10 cellular contexts compared by ENCODE assay signal in genomic region chr14:73739899-73740685, GRCh38. TPM values are rescaled to one million over a fixed set of nuclear protein-coding genes. Genes with fewer than 3 reads are reported as not detected.
DNase-seq lines count a peak whose midpoint lies in the region; ATAC-seq and TF ChIP-seq lines count a peak whose summit lies in the region.
"Had no signal": no experiment of that assay in that cellular context is flagged by ENCODE, and none has a peak within 500 bp of the region (broad histone marks: within the 10 kb centered on the region; RNA-seq: fewer than 3 reads in every experiment).

No MANE protein-coding gene starts in this region.

- ATAC-seq in stimulated activated naive B cell treated with anti-CD40 and anti-IgM and Interleukin-4, amounts not matched to agents 10 μg/mL and 1 μg/mL and 100 μg/mL, for 72 hours (replicated peaks): no peak
- ATAC-seq in omental fat pad (ENCODE audit: low FRiP score): no peak

- H3K9me3 ChIP-seq in HEK293 (ENCODE audit: control insufficient read depth, insufficient read depth, low read depth, low read length) (no peaks in the 10 kb centered on the region), adipocyte (ENCODE audit: control insufficient read depth, low read length) (no peaks in the 10 kb centered on the region)

- H3K27me3 ChIP-seq in adipocyte (replicated peaks; ENCODE audit: control insufficient read depth, insufficient read depth, low read length) (no peaks in the 10 kb centered on the region), layer of hippocampus (ENCODE audit: control insufficient read depth, insufficient read depth, low read length) (no peaks in the 10 kb centered on the region)

- no peaks in the 10 kb centered on the region for H3K27me3 Mint-ChIP-seq in stimulated activated naive B cell treated with anti-CD40 and anti-IgM and Interleukin-4, amounts not matched to agents 10 μg/mL and 1 μg/mL and 100 μg/mL, for 72 hours

- H3K4me3 Mint-ChIP-seq in stimulated activated naive B cell treated with anti-CD40 and anti-IgM and Interleukin-4, amounts not matched to agents 10 μg/mL and 1 μg/mL and 100 μg/mL, for 72 hours: no peak overlapping the region

- peaks cover 8% of the 10 kb centered on the region for H3K4me1 ChIP-seq in HEK293 (ENCODE audit: control insufficient read depth, insufficient read depth, low read length)
- H3K4me1 ChIP-seq in adipocyte (ENCODE audit: control insufficient read depth, insufficient read depth, low read length): peaks cover 57% of the 10 kb centered on the region

- H3K27ac ChIP-seq in HEK293 (ENCODE audit: extremely low read depth, low read depth, low read length) (no peak overlapping the region), layer of hippocampus (ENCODE audit: low read depth, low read length) (peak overlapping the region; percentile 74)
- H3K27ac ChIP-seq: KMS-11 had no signal

- CTCF ChIA-PET in HEK293 (lab: Yijun Ruan, JAX): interaction anchor here (0.6 to 4.5 kb wide), 4 partner anchors 11 to 154 kb away, joined by 3 to 27 read pairs (median 6); no protein-coding TSS in a partner anchor

- POLR2A ChIA-PET in HEK293 (lab: Yijun Ruan, JAX): interaction anchor here (0.6 kb wide), 1 partner anchor 9 kb away, joined by 4 read pairs; no protein-coding TSS in a partner anchor

- peaks cover 54 to 64% of the 10 kb centered on the region in 2 donors for H3K4me1 Mint-ChIP-seq in stimulated activated naive B cell treated with anti-CD40 and anti-IgM and Interleukin-4, amounts not matched to agents 10 μg/mL and 1 μg/mL and 100 μg/mL, for 72 hours

- H3K36me3 ChIP-seq in HEK293 (ENCODE audit: control insufficient read depth in 2 of 2, insufficient read depth in 1 of 2, low read length in 2 of 2): peaks cover 13 to 44% of the 10 kb centered on the region in 2 experiments; a peak in 2 of 3 replicates
- H3K36me3 ChIP-seq in adipocyte (ENCODE audit: control insufficient read depth, insufficient read depth, low read length, severe bottlenecking): peaks cover 44% of the 10 kb centered on the region

- TF ChIP-seq CTCF in HEK293 (tag by site-specific recombination; IDR thresholded peaks at IDR 0.05) (no peak), omental fat pad (IDR thresholded peaks at IDR 0.05) (no peak)

- H3K9ac ChIP-seq in adipocyte (ENCODE audit: low read length): peak overlapping the region; percentile 35
- H3K9ac ChIP-seq: KMS-11 had no signal

- no peaks in the 10 kb centered on the region for H3K9me3 Mint-ChIP-seq in stimulated activated naive B cell treated with anti-CD40 and anti-IgM and Interleukin-4, amounts not matched to agents 10 μg/mL and 1 μg/mL and 100 μg/mL, for 72 hours

- H3K4me3 ChIP-seq in HEK293 (ENCODE audit: low read depth, low read length) (no peak overlapping the region), adipocyte (ENCODE audit: low read length) (peak overlapping the region; percentile 70)

- H3K36me3 Mint-ChIP-seq in stimulated activated naive B cell treated with anti-CD40 and anti-IgM and Interleukin-4, amounts not matched to agents 10 μg/mL and 1 μg/mL and 100 μg/mL, for 72 hours: peaks cover 25 to 31% of the 10 kb centered on the region in 2 donors

- DNase-seq in adipocyte (ENCODE audit: low read depth): no peak
- DNase-seq in stimulated activated naive B cell treated with anti-CD40 and anti-IgM and Interleukin-4, amounts not matched to agents 10 μg/mL and 1 μg/mL and 100 μg/mL, for 72 hours: no peak
- DNase-seq in 8988T: no peak
- DNase-seq in SK-N-DZ (ENCODE audit: low spot score): no peak
- no peak for DNase-seq in omental fat pad (ENCODE audit: low spot score)
- no peak for DNase-seq in glomerular visceral epithelial cell (ENCODE audit: extremely low spot score)
- DNase-seq: stimulated activated CD4-positive, alpha-beta T cell treated with anti-CD3 and anti-CD28 coated beads, Interleukin-4, amount 100 ng/mL, for 1 hour had no signal

- peak overlapping the region; percentile 87 for H3K27ac Mint-ChIP-seq in stimulated activated naive B cell treated with anti-CD40 and anti-IgM and Interleukin-4, amounts not matched to agents 10 μg/mL and 1 μg/mL and 100 μg/mL, for 72 hours

TF ChIP-seq in HEK293, 187 proteins besides CTCF, POLR2A, EP300 and RAD21:
- TF ChIP-seq ZNF394 (tag by site-specific recombination; IDR thresholded peaks at IDR 0.05; ENCODE audit: borderline replicate concordance) (0 out of 2 replicates have a peak, but pooled peaks have one; percentile 53), ZNF138 (tag by site-specific recombination; IDR thresholded peaks at IDR 0.05; ENCODE audit: borderline replicate concordance) (no peak)

RNA-seq across cellular contexts. Expression of gene PNMA1, which starts 25.9 kb away (rescaled TPM):
- 69.4 and 76.0 TPM in 2 replicates for polyA plus RNA-seq in SK-N-DZ (2014; cell fraction: cytosol; rRNA removed)
- 26.7 and 29.0 TPM in 2 replicates for polyA plus RNA-seq in SK-N-DZ (2014; cell fraction: nucleus; rRNA removed)
- 10 to 100 TPM; 14.8 to 22.6 (median 20.1) TPM for total RNA-seq in omental fat pad
